In the genomic region with DNA sequence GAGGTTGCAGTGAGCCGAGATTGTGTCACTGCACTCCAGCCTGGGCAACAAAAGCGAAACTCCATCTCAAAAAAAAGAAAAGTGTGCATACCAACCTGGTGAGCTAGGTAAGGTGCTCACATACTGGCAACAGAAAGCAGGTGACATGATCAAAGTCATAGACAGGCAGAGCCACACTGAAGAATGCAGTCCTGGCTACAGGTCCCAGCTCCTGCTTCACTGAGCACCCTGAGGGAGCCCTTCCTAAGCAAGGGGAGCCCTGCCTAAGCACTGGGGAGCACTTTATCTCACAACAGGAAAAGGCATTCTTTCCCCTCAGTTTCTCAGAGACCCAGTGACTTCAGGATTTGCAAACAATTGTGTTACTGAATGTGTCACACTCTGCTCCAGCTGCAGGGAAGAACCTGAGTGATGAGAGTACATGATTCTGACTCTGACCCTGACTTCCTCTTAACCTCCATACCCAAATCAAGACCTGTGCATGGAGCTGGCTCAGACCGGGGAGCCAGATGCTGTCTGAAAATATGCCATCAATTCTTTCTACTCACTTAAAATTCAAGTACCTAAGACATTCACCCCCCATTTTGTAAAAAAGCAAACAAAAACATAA, we compare ENCODE assay signal across 13 cellular contexts. TPM values are rescaled to one million over a fixed set of nuclear protein-coding genes. Genes with fewer than 3 reads are reported as not detected.
A peak's percentile ranks its signal among the peaks of the same experiment; 100 is the strongest.
DNase-seq lines count a peak whose midpoint lies in the region; ATAC-seq, FAIRE-seq and TF ChIP-seq lines count a peak whose summit lies in the region.
"Had no signal": no experiment of that assay in that cellular context is flagged by ENCODE, and none has a peak within 500 bp of the region (broad histone marks: within the 10 kb centered on the region; RNA-seq: fewer than 3 reads in every experiment).

No MANE protein-coding gene starts in this region.

- H3K27ac ChIP-seq in KMS-11: peak overlapping the region; percentile 81; the same call in 1 of the 2 replicates
- no peak overlapping the region for H3K27ac ChIP-seq in naive thymus-derived CD4-positive, alpha-beta T cell (ENCODE audit: low read depth, low read length)
- H3K27ac ChIP-seq: parathyroid adenoma had no signal

- intact Hi-C loops in Caco-2 (cut with micrococcal nuclease; ENCODE audit: unreplicated experiment): no loop called here
- intact Hi-C loops in naive thymus-derived CD4-positive, alpha-beta T cell (cut with micrococcal nuclease): no loop called here

- H3K9ac ChIP-seq in KMS-11: no peak overlapping the region
- H3K9ac ChIP-seq: parathyroid adenoma had no signal

- H2AFZ ChIP-seq in KMS-11 (ENCODE audit: low read depth): no peak overlapping the region
- H2AFZ ChIP-seq: parathyroid adenoma had no signal

- peak overlapping the region; percentile 87 for H3K27ac Mint-ChIP-seq in Caco-2 (ENCODE audit: unreplicated experiment)
- H3K27ac Mint-ChIP-seq in naive thymus-derived CD4-positive, alpha-beta T cell: peak overlapping the region; percentile 2 to 82 (median 42)

- peaks cover 98% of the 10 kb centered on the region for H3K79me2 ChIP-seq in KMS-11 (ENCODE audit: insufficient read depth, low read depth)

- H3K36me3 ChIP-seq in Caco-2 (ENCODE audit: control insufficient read depth, insufficient read depth, low read length): peaks cover 1% of the 10 kb centered on the region; the same call in 1 of the 2 replicates
- no peaks in the 10 kb centered on the region for H3K36me3 ChIP-seq in KMS-11 (ENCODE audit: insufficient read depth)
- no peaks in the 10 kb centered on the region for H3K36me3 ChIP-seq in bronchial epithelial cell (ENCODE audit: control insufficient read depth, insufficient read depth, low read length)
- H3K36me3 ChIP-seq in naive thymus-derived CD4-positive, alpha-beta T cell (ENCODE audit: control insufficient read depth in 2 of 3, insufficient read depth in 3 of 3, low read length in 3 of 3): no peaks in the 10 kb centered on the region

- no peak for FAIRE-seq in bronchial epithelial cell (lab: Jason Lieb, UNC)
- FAIRE-seq: G401.6, HTR-8/SVneo had no signal

- CTCF ChIA-PET in Caco-2 (lab: Charles Lee): no interaction called here
- CTCF ChIA-PET in naive thymus-derived CD4-positive, alpha-beta T cell (lab: Charles Lee): no interaction called here

- H3K27me3 Mint-ChIP-seq in Caco-2 (ENCODE audit: insufficient read depth, unreplicated experiment): no peaks in the 10 kb centered on the region
- H3K27me3 Mint-ChIP-seq in naive thymus-derived CD4-positive, alpha-beta T cell: no peaks in the 10 kb centered on the region

- H3K27me3 ChIP-seq in Caco-2 (replicated peaks; ENCODE audit: control insufficient read depth, insufficient read depth, low read length): no peaks in the 10 kb centered on the region
- no peaks in the 10 kb centered on the region for H3K27me3 ChIP-seq in KMS-11 (ENCODE audit: insufficient read depth, low read depth)
- H3K27me3 ChIP-seq in bronchial epithelial cell (ENCODE audit: control insufficient read depth, insufficient read depth, low read length): no peaks in the 10 kb centered on the region
- no peaks in the 10 kb centered on the region for H3K27me3 ChIP-seq in naive thymus-derived CD4-positive, alpha-beta T cell (ENCODE audit: control insufficient read depth in 2 of 2, insufficient read depth in 2 of 2, low read length in 2 of 2)

- H3K4me1 ChIP-seq in Caco-2: peaks cover 28% of the 10 kb centered on the region
- peaks cover 98% of the 10 kb centered on the region for H3K4me1 ChIP-seq in KMS-11 (ENCODE audit: low read depth, poor library complexity, severe bottlenecking)
- peaks cover 84 to 93% of the 10 kb centered on the region in 2 donors for H3K4me1 ChIP-seq in naive thymus-derived CD4-positive, alpha-beta T cell (ENCODE audit: control insufficient read depth in 2 of 2, insufficient read depth in 2 of 2, low read length in 2 of 2)

- ATAC-seq in naive thymus-derived CD4-positive, alpha-beta T cell: peak; percentile 47

- H3K36me3 Mint-ChIP-seq in Caco-2 (ENCODE audit: insufficient read depth, unreplicated experiment): peaks cover 62% of the 10 kb centered on the region
- no peaks in the 10 kb centered on the region for H3K36me3 Mint-ChIP-seq in naive thymus-derived CD4-positive, alpha-beta T cell

- no peak for TF ChIP-seq CTCF in Caco-2 (IDR thresholded peaks at IDR 0.05; ENCODE audit: insufficient read depth in 1 of 2, low read depth in 1 of 2, low read length in 1 of 2, severe bottlenecking in 1 of 2, unreplicated experiment in 1 of 2)
- TF ChIP-seq CTCF in KMS-11 (conservative IDR thresholded peaks at IDR 0.05; ENCODE audit: low read depth, low read length): no peak
- no peak for TF ChIP-seq CTCF in bronchial epithelial cell (IDR thresholded peaks at IDR 0.05; ENCODE audit: insufficient read depth, low read length, severe bottlenecking)

- H3K4me3 Mint-ChIP-seq in Caco-2 (ENCODE audit: unreplicated experiment): no peak overlapping the region
- peak overlapping the region in 9 of 10 donors; percentile 49 to 84 (median 67) for H3K4me3 Mint-ChIP-seq in naive thymus-derived CD4-positive, alpha-beta T cell

- H3K4me3 ChIP-seq in Caco-2 (ENCODE audit: low read depth, low read length): no peak overlapping the region
- no peak overlapping the region for H3K4me3 ChIP-seq in KMS-11 (IDR thresholded peaks at IDR 0.05; ENCODE audit: insufficient read depth, low read depth, low read length)
- H3K4me3 ChIP-seq in bronchial epithelial cell (ENCODE audit: low read depth, low read length): no peak overlapping the region
- no peak overlapping the region for H3K4me3 ChIP-seq in naive thymus-derived CD4-positive, alpha-beta T cell (ENCODE audit: low read length)

- no peaks in the 10 kb centered on the region for H3K9me3 Mint-ChIP-seq in Caco-2 (ENCODE audit: unreplicated experiment)
- no peaks in the 10 kb centered on the region for H3K9me3 Mint-ChIP-seq in naive thymus-derived CD4-positive, alpha-beta T cell

- H3K4me2 ChIP-seq in KMS-11: peak overlapping the region; percentile 91

- H3K9me3 ChIP-seq in Caco-2: no peaks in the 10 kb centered on the region
- no peaks in the 10 kb centered on the region for H3K9me3 ChIP-seq in naive thymus-derived CD4-positive, alpha-beta T cell (ENCODE audit: control insufficient read depth in 2 of 3, low read length in 3 of 3)

- POLR2A ChIA-PET in Caco-2 (lab: Charles Lee): no interaction called here
- POLR2A ChIA-PET in naive thymus-derived CD4-positive, alpha-beta T cell (lab: Charles Lee): interaction anchor here (0.7 to 1.5 kb wide), 5 partner anchors 22 to 107 kb away, joined by 3 read pairs; no protein-coding TSS in a partner anchor

- H4K20me1 ChIP-seq in KMS-11 (ENCODE audit: insufficient read depth): peaks cover 31% of the 10 kb centered on the region

- BruUV-seq in Caco-2 (replicated peaks; lab: Mats Ljungman, UMichigan): no TSS peak

- DNase-seq in Caco-2 (no peak), bronchial epithelial cell (ENCODE audit: low read depth) (peak; percentile 64), UCSD-AML1 (lab: John Stamatoyannopoulos, UW; ENCODE audit: unreplicated experiment) (no peak), retina (no peak)
- no peak for DNase-seq in naive thymus-derived CD4-positive, alpha-beta T cell
- DNase-seq in stimulated activated naive CD4-positive, alpha-beta T cell (lab: John Stamatoyannopoulos, UW): no peak
- DNase-seq: activated T-cell treated with anti-CD3 and anti-CD28 coated beads for 4 hours, NCI-H345, SW 1271 had no signal

- H3K4me1 Mint-ChIP-seq in Caco-2 (ENCODE audit: low read depth, unreplicated experiment): peaks cover 54% of the 10 kb centered on the region
- H3K4me1 Mint-ChIP-seq in naive thymus-derived CD4-positive, alpha-beta T cell: peaks cover 0 to 95% (median 76%) of the 10 kb centered on the region in 7 donors

RNA-seq across cellular contexts. Expression of a gene that starts 40.5 kb away (rescaled TPM):
- total RNA-seq in Caco-2 (2022) (297 TPM in 2 replicates), bronchial epithelial cell (64.5 and 84.2 TPM in 2 replicates)
- 100 to 1,000 TPM; 178 to 254 (median 240) TPM for total RNA-seq in naive thymus-derived CD4-positive, alpha-beta T cell
- polyA plus RNA-seq in naive thymus-derived CD4-positive, alpha-beta T cell: 10 to 100 TPM in 1 of 2 donors, 1 to 10 TPM in 1; 8.7 to 28.4 TPM

RNA-seq across cellular contexts. Expression of a gene that starts 58.4 kb away (rescaled TPM):
- total RNA-seq in Caco-2 (2022) (159 and 178 TPM in 2 replicates), bronchial epithelial cell (63.1 and 73.2 TPM in 2 replicates)
- total RNA-seq in naive thymus-derived CD4-positive, alpha-beta T cell: 100 to 1,000 TPM; 129 to 181 (median 170) TPM
- 10 to 100 TPM; 48.6 to 56.6 TPM for polyA plus RNA-seq in naive thymus-derived CD4-positive, alpha-beta T cell
